ENCODE assay signal across 16 cellular contexts in the genomic region with DNA sequence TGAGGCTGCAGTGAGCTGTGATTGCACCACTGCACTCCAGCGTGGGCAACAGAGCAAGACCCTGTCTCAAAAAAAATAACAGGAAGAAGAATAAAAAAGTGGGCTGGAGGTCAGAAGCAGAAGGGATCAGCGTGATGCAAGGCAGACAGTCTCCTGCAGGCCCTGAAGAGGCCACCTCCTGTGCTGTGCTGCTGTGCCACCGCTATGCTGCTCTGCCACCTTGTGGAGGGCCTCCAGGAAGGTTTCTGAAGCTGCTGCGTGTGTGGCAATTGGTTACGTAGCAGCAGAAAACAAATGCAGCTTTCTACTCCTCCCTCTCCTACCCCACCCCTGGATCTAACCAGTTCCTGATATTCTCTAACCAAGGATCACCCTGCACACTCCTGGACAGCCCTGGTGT.
DNase-seq lines count a peak whose midpoint lies in the region; ATAC-seq and TF ChIP-seq lines count a peak whose summit lies in the region.
"Had no signal": no experiment of that assay in that cellular context is flagged by ENCODE, and none has a peak within 500 bp of the region (broad histone marks: within the 10 kb centered on the region; RNA-seq: fewer than 3 reads in every experiment).

No MANE protein-coding gene starts in this region.

- POLR2A ChIA-PET in PC-9 (lab: Charles Lee; ENCODE audit: unreplicated experiment): no interaction called here

- H4K91ac ChIP-seq in trophoblast cell (ENCODE audit: low read depth, low read length): no peak overlapping the region

- no peaks in the 10 kb centered on the region for H3K9me2 ChIP-seq in PC-9 (ENCODE audit: insufficient read depth)

- no peaks in the 10 kb centered on the region for H3K4me1 ChIP-seq in PC-9 (replicated peaks; ENCODE audit: insufficient read depth)
- H3K4me1 ChIP-seq in trophoblast cell (ENCODE audit: control insufficient read depth in 1 of 2, insufficient read depth in 2 of 2, low read length in 2 of 2): no peaks in the 10 kb centered on the region
- H3K4me1 ChIP-seq in tibial artery: no peaks in the 10 kb centered on the region
- H3K4me1 ChIP-seq: heart left ventricle had no signal

- H4K20me1 ChIP-seq in PC-9 (ENCODE audit: insufficient read depth): no peaks in the 10 kb centered on the region

- no peaks in the 10 kb centered on the region for H3K79me1 ChIP-seq in trophoblast cell (ENCODE audit: low read length)

- H2BK120ac ChIP-seq in trophoblast cell (ENCODE audit: insufficient read depth, low read length, poor library complexity): no peak overlapping the region

- H3F3A ChIP-seq in PC-9 (ENCODE audit: insufficient read depth, low read depth): no peaks in the 10 kb centered on the region

- no peak overlapping the region for H2BK5ac ChIP-seq in trophoblast cell (ENCODE audit: low read depth, low read length, poor library complexity)

- no peak overlapping the region for H3K14ac ChIP-seq in trophoblast cell (ENCODE audit: low read length)

- H2AK5ac ChIP-seq in trophoblast cell (ENCODE audit: low read length): no peak overlapping the region

- CTCF ChIA-PET in PC-9 (lab: Charles Lee): no interaction called here

- H2AFZ ChIP-seq in PC-9: no peak overlapping the region
- no peak overlapping the region for H2AFZ ChIP-seq in trophoblast cell (ENCODE audit: insufficient read depth, low read length, poor library complexity)

- no peak for ATAC-seq in HG03469 (IDR thresholded peaks at IDR 0.05; ENCODE audit: unreplicated experiment)
- ATAC-seq: heart left ventricle, T-cell had no signal

- H3K27me3 ChIP-seq in PC-9 (ENCODE audit: insufficient read depth, low read depth): peaks cover 5% of the 10 kb centered on the region; the same call in 1 of the 2 replicates
- H3K27me3 ChIP-seq in trophoblast cell (ENCODE audit: insufficient read depth, low read length): no peaks in the 10 kb centered on the region
- H3K27me3 ChIP-seq in tibial artery: no peaks in the 10 kb centered on the region
- H3K27me3 ChIP-seq: heart left ventricle had no signal

- H3K9me3 ChIP-seq in PC-9 (ENCODE audit: insufficient read depth, low read depth) (no peaks in the 10 kb centered on the region), trophoblast cell (ENCODE audit: insufficient read depth, low read depth, low read length) (peaks cover 57% of the 10 kb centered on the region), tibial artery (peaks cover 0 to 8% (median 0%) of the 10 kb centered on the region in 3 donors)

- H4K12ac ChIP-seq in trophoblast cell (ENCODE audit: low read depth, low read length): no peak overlapping the region

- no peak overlapping the region for H3K4me3 ChIP-seq in Jurkat, Clone E6-1 (ENCODE audit: low read length)
- H3K4me3 ChIP-seq in PC-9: no peak overlapping the region
- peak overlapping the region; percentile 30 for H3K4me3 ChIP-seq in trophoblast cell (ENCODE audit: low read depth, low read length)
- no peak overlapping the region for H3K4me3 ChIP-seq in tibial artery
- H3K4me3 ChIP-seq: coronary artery, heart left ventricle had no signal

- no CpG with 5 or more reads among the region's 5 CpGs for WGBS in trophoblast cell (ENCODE audit: extremely low coverage, insufficient coverage, insufficient read length)

- H3K4me2 ChIP-seq in PC-9: no peak overlapping the region
- H3K4me2 ChIP-seq in trophoblast cell (ENCODE audit: low read length): no peak overlapping the region

- no peak overlapping the region for H3K23ac ChIP-seq in trophoblast cell (ENCODE audit: low read length)

- TF ChIP-seq CTCF in PC-9 (conservative IDR thresholded peaks at IDR 0.05): peak; percentile 48
- no peak for TF ChIP-seq CTCF in tibial artery (IDR thresholded peaks at IDR 0.05)

- no peak overlapping the region for H2BK12ac ChIP-seq in trophoblast cell (ENCODE audit: low read length)

- no TSS peak for BruUV-seq in PC-9 (replicated peaks; lab: Mats Ljungman, UMichigan)

- H3K27ac ChIP-seq in PC-9 (no peak overlapping the region), trophoblast cell (ENCODE audit: low read depth, low read length) (no peak overlapping the region), tibial artery (no peak overlapping the region)
- H3K27ac ChIP-seq: coronary artery, heart left ventricle had no signal

- no peaks in the 10 kb centered on the region for H3K36me3 ChIP-seq in PC-9 (ENCODE audit: low read depth)
- H3K36me3 ChIP-seq in trophoblast cell (ENCODE audit: control insufficient read depth in 1 of 2, insufficient read depth in 2 of 2, low read length in 2 of 2): no peaks in the 10 kb centered on the region
- H3K36me3 ChIP-seq in tibial artery: no peaks in the 10 kb centered on the region
- H3K36me3 ChIP-seq: heart left ventricle had no signal

- H3K79me2 ChIP-seq in PC-9 (ENCODE audit: low read depth) (no peaks in the 10 kb centered on the region), trophoblast cell (ENCODE audit: control insufficient read depth, insufficient read depth, low read length, poor library complexity) (no peaks in the 10 kb centered on the region)

- intact Hi-C loops in PC-9 (cut with micrococcal nuclease; ENCODE audit: unreplicated experiment) (no loop called here), tibial artery (cut with DNase I; ENCODE audit: low total_unique reads) (no loop called here)

- H3K9ac ChIP-seq in trophoblast cell (ENCODE audit: low read length): no peak overlapping the region

- H4K8ac ChIP-seq in trophoblast cell (ENCODE audit: low read depth, low read length): no peak overlapping the region

- no peak overlapping the region for H3K4ac ChIP-seq in trophoblast cell (ENCODE audit: low read depth, low read length)

- no peak overlapping the region for H3K18ac ChIP-seq in trophoblast cell (ENCODE audit: low read length)

- peak; percentile 8 for DNase-seq in SIG-M5 treated with dmso at 0.1 percent for 504 hours (lab: John Stamatoyannopoulos, UW; ENCODE audit: unreplicated experiment)
- DNase-seq in SIG-M5 (lab: John Stamatoyannopoulos, UW): no peak
- peak; percentile 76 for DNase-seq in Jurkat, Clone E6-1 (ENCODE audit: low read depth, low spot score)
- peak in 1 of 2 experiments; percentile 21 for DNase-seq in PC-9
- no peak for DNase-seq in trophoblast cell
- no peak for DNase-seq in DMS79 (lab: John Stamatoyannopoulos, UW)
- DNase-seq in tibial artery: no peak
- DNase-seq: activated CD4-positive, alpha-beta T cell treated with anti-CD3 and anti-CD28 coated beads for 4 hours; activated T-cell treated with anti-CD3 and anti-CD28 coated beads, Interleukin-2, amount 50 U/mL, for 48 hours; amygdala; heart left ventricle; NCI-H1436; NCI-H69; T-cell had no signal

Comparison
In these comparisons a context has a peak if more than half of its experiments do, and no peak if none do; other contexts are left out.
1. DNase-seq: peak in SIG-M5 treated with dmso at 0.1 percent for 504 hours (single experiment) and Jurkat, Clone E6-1 (single experiment); none in SIG-M5 (single experiment), trophoblast cell (0 of 2), DMS79 (single experiment) and tibial artery (0 of 2).